ENCODE assay signal across 8 cellular contexts in genomic region chr4:173170210-173170778, GRCh38. TPM values are rescaled to one million over a fixed set of nuclear protein-coding genes. Genes with fewer than 3 reads are reported as not detected.
DNase-seq lines count a peak whose midpoint lies in the region; ATAC-seq and TF ChIP-seq lines count a peak whose summit lies in the region.

No MANE protein-coding gene starts in this region.

- H3K27ac Mint-ChIP-seq in central memory CD8-positive, alpha-beta T cell (ENCODE audit: low read depth) = no peak overlapping the region

- CTCF ChIA-PET in AG04450 (lab: Charles Lee) = interaction anchor here (0.6 to 3.2 kb wide), 11 partner anchors 11 to 338 kb away, joined by 3 to 23 read pairs (median 6); no protein-coding TSS in a partner anchor

- H3K4me3 ChIP-seq in AG04450 (ENCODE audit: low read depth, low read length) = peak overlapping the region; percentile 87
- H3K4me3 ChIP-seq in Jurkat, Clone E6-1 (ENCODE audit: low read length) = peak overlapping the region; percentile 70
- H3K4me3 ChIP-seq in muscle layer of colon (ENCODE audit: low read depth in 1 of 2, low read length in 2 of 2) = peak overlapping the region; percentile 78 to 79

- peaks cover 6% of the 10 kb centered on the region for H3K36me3 Mint-ChIP-seq in central memory CD8-positive, alpha-beta T cell (ENCODE audit: insufficient read depth)

- H3K9me3 Mint-ChIP-seq in central memory CD8-positive, alpha-beta T cell = no peaks in the 10 kb centered on the region

- POLR2A ChIA-PET in AG04450 (lab: Yijun Ruan, JAX) = interaction anchor here (0.9 to 1.4 kb wide), 2 partner anchors 82 to 145 kb away, joined by 3 to 6 read pairs; no protein-coding TSS in a partner anchor

- H3K9me3 ChIP-seq in AG04450 (ENCODE audit: control insufficient read depth, insufficient read depth, low read length) (no peaks in the 10 kb centered on the region), muscle layer of colon (ENCODE audit: low read length) (no peaks in the 10 kb centered on the region)

- no peaks in the 10 kb centered on the region for H3K36me3 ChIP-seq in muscle layer of colon (ENCODE audit: insufficient read depth, low read length)

- H3K27ac ChIP-seq in AG04450 (ENCODE audit: low read depth, low read length) (peak overlapping the region; percentile 31), muscle layer of colon (ENCODE audit: low read depth, low read length) (peak overlapping the region; percentile 90)

- H3K27me3 ChIP-seq in AG04450 (ENCODE audit: control insufficient read depth, insufficient read depth, low read length) (no peaks in the 10 kb centered on the region), muscle layer of colon (ENCODE audit: control insufficient read depth in 1 of 2, insufficient read depth in 2 of 2, low read length in 2 of 2) (no peaks in the 10 kb centered on the region)

- H3K4me3 Mint-ChIP-seq in central memory CD8-positive, alpha-beta T cell = peak overlapping the region; percentile 79

- ATAC-seq in central memory CD8-positive, alpha-beta T cell (replicated peaks; ENCODE audit: extremely low read depth, poor library complexity, severe bottlenecking) = no peak
- no peak for ATAC-seq in HG03460 (IDR thresholded peaks at IDR 0.05; ENCODE audit: unreplicated experiment)

- peak overlapping the region; percentile 57 for H3K9ac ChIP-seq in muscle layer of colon (ENCODE audit: low read length)

- H3K4me1 ChIP-seq in muscle layer of colon (ENCODE audit: insufficient read depth, low read length) = peaks cover 16% of the 10 kb centered on the region

- H3K27me3 Mint-ChIP-seq in central memory CD8-positive, alpha-beta T cell = no peaks in the 10 kb centered on the region

- DNase-seq in AG04450 (ENCODE audit: low read depth, low spot score) (no peak), GM19238 (ENCODE audit: insufficient read length, low spot score) (no peak), NCI-H2081 (lab: John Stamatoyannopoulos, UW) (no peak), NCI-H526 (lab: John Stamatoyannopoulos, UW) (no peak)
- DNase-seq in Jurkat, Clone E6-1 (ENCODE audit: low read depth, low spot score) = no peak
- DNase-seq in central memory CD8-positive, alpha-beta T cell (ENCODE audit: low spot score in 2 of 2) = no peak

- no peak for TF ChIP-seq CTCF in AG04450 (IDR thresholded peaks at IDR 0.05; ENCODE audit: low read depth, low read length)

- peaks cover 53% of the 10 kb centered on the region for H3K4me1 Mint-ChIP-seq in central memory CD8-positive, alpha-beta T cell

RNA-seq across cellular contexts. Expression of gene GALNT7, which starts 1.7 kb away (rescaled TPM):
- 30.9 and 47.6 TPM in 2 replicates for polyA plus RNA-seq in AG04450 (2011; rRNA removed)
- 29.1 and 38.3 TPM in 2 replicates for polyA minus RNA-seq in AG04450 (2011; rRNA and poly(A)+ RNA removed)
- 21.3 TPM for polyA plus RNA-seq in Jurkat, Clone E6-1 (2012; ENCODE audit: insufficient read depth, insufficient read length)
